In genomic region chr10:96846926-96847325, GRCh38 we compare ENCODE assay signal across 16 cellular contexts.
"Had no signal": no experiment of that assay in that cellular context is flagged by ENCODE, and none has a peak within 500 bp of the region (broad histone marks: within the 10 kb centered on the region; RNA-seq: fewer than 3 reads in every experiment).

No MANE protein-coding gene starts in this region.

- ATAC-seq: activated T-cell treated with anti-CD3 and anti-CD28 coated beads, Interleukin-2, amount 50 U/mL, for 72 hours; effector memory CD8-positive, alpha-beta T cell; naive thymus-derived CD4-positive, alpha-beta T cell; T-cell had no signal

- DNase-seq: activated CD4-positive, alpha-beta memory T cell treated with anti-CD3 and anti-CD28 coated beads for 36 hours; activated gamma-delta T cell; activated T-cell treated with anti-CD3 and anti-CD28 coated beads, Interleukin-2, amount 50 U/mL, for 72 hours; cerebellar nuclear complex; effector memory CD8-positive, alpha-beta T cell; erythroblast; naive thymus-derived CD4-positive, alpha-beta T cell; ovary; sigmoid colon; stimulated activated CD4-positive, alpha-beta T cell treated with anti-CD3 and anti-CD28 coated beads, Interleukin-1b, Interleukin-23, amount 100 ng/mL, for 48 hours; T-cell; uterus had no signal

- H3K9me3 Mint-ChIP-seq: activated CD4-positive, alpha-beta memory T cell treated with anti-CD3 and anti-CD28 coated beads for 36 hours; activated T-cell treated with anti-CD3 and anti-CD28 coated beads, Interleukin-2, amount 50 U/mL, for 72 hours; dendritic cell treated with granulocyte-macrophage colony-stimulating factor and Interleukin-4, amounts not matched to agents 40 ng/mL and 50 ng/mL, for 4 days; effector memory CD8-positive, alpha-beta T cell; naive thymus-derived CD4-positive, alpha-beta T cell; T-cell had no signal

- H3K4me3 ChIP-seq: ovary, sigmoid colon, thoracic aorta, uterus had no signal

- H3K27me3 Mint-ChIP-seq: activated CD4-positive, alpha-beta memory T cell treated with anti-CD3 and anti-CD28 coated beads for 36 hours; activated naive CD8-positive, alpha-beta T cell; brain; dendritic cell treated with granulocyte-macrophage colony-stimulating factor and Interleukin-4, amounts not matched to agents 40 ng/mL and 50 ng/mL, for 4 days; effector memory CD8-positive, alpha-beta T cell; naive thymus-derived CD4-positive, alpha-beta T cell; T-cell had no signal

- H3K27ac Mint-ChIP-seq: activated CD4-positive, alpha-beta memory T cell treated with anti-CD3 and anti-CD28 coated beads for 36 hours; activated naive CD8-positive, alpha-beta T cell; dendritic cell treated with granulocyte-macrophage colony-stimulating factor and Interleukin-4, amounts not matched to agents 40 ng/mL and 50 ng/mL, for 4 days had no signal

- H3K36me3 Mint-ChIP-seq: activated CD4-positive, alpha-beta memory T cell treated with anti-CD3 and anti-CD28 coated beads for 36 hours had no signal

- H3K27ac ChIP-seq: ovary, sigmoid colon, thoracic aorta, uterus had no signal

- H3K36me3 ChIP-seq: ovary, sigmoid colon, thoracic aorta, uterus had no signal

- H3K9me3 ChIP-seq: ovary, sigmoid colon, thoracic aorta, uterus had no signal

- H3K4me1 ChIP-seq: uterus had no signal

- H3K4me3 Mint-ChIP-seq: activated CD4-positive, alpha-beta memory T cell treated with anti-CD3 and anti-CD28 coated beads for 36 hours; activated naive CD8-positive, alpha-beta T cell; activated T-cell treated with anti-CD3 and anti-CD28 coated beads, Interleukin-2, amount 50 U/mL, for 72 hours; dendritic cell treated with granulocyte-macrophage colony-stimulating factor and Interleukin-4, amounts not matched to agents 40 ng/mL and 50 ng/mL, for 4 days; T-cell had no signal

- H3K27me3 ChIP-seq: ovary, sigmoid colon, uterus had no signal
